In genomic region chr20:60599381-60599780, GRCh38 we compare ENCODE assay signal across 8 cellular contexts.
"Had no signal": no experiment of that assay in that cellular context is flagged by ENCODE, and none has a peak within 500 bp of the region (broad histone marks: within the 10 kb centered on the region; RNA-seq: fewer than 3 reads in every experiment).

No MANE protein-coding gene starts in this region.

- FAIRE-seq: G401.6, GM12878, GM12891, GM12892, GM18507, GM19239 had no signal

- H3K4me3 ChIP-seq: GM12878 had no signal

- DNase-seq: GDM1, GF-D8 had no signal
